8 cellular contexts compared by ENCODE assay signal in the genomic region with DNA sequence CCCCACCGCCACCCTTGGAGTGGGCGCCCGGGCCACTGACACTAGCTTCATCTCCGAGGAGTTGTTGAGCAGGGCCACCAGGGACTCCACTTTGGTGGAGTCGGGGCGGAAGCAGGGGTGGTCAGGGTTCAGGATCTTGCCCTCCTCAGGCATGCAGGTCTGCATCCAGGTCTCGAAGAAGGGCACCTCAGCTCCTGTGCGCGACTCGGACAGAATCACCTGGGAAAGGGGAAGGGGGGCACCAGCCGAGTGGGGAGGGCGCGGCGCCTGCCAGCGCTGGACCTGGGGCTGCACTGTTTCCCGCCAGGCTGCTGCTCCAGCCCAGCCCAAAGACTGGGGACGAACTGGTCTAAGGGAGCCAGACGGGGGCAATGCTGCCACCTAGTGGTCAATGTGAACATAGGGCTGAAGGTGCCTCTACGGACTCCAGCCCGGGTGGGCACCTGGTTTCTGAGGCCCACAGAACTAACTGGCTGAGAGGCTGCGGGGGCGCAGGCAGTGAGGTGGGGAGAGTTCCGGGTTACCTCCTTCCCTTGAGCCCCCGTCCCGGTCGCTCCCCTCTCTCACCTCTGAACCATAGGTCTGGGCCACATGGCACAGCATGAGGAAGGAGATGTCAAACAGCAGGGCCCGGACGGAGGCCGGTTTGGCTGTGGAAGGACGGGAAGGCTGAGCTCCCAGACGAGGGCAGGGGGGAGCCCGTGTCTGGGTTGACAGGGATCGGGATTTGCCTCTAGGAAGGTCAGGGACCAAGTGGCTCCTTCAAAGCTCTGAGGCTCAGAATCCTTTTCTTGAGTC. TPM values are rescaled to one million over a fixed set of nuclear protein-coding genes. Genes with fewer than 3 reads are reported as not detected.
DNase-seq lines count a peak whose midpoint lies in the region; ATAC-seq and TF ChIP-seq lines count a peak whose summit lies in the region.

No MANE protein-coding gene starts in this region.

- H3K9me3 Mint-ChIP-seq in central memory CD8-positive, alpha-beta T cell = no peaks in the 10 kb centered on the region

- H3K4me3 Mint-ChIP-seq in central memory CD8-positive, alpha-beta T cell = no peak overlapping the region

- H3K4me1 Mint-ChIP-seq in central memory CD8-positive, alpha-beta T cell = peaks cover 20% of the 10 kb centered on the region

- no peaks in the 10 kb centered on the region for H3K27me3 Mint-ChIP-seq in central memory CD8-positive, alpha-beta T cell

- H3K27me3 ChIP-seq in kidney epithelial cell (ENCODE audit: control insufficient read depth, insufficient read depth, low read length) = no peaks in the 10 kb centered on the region

- TF ChIP-seq CTCF in AG09309 (IDR thresholded peaks at IDR 0.05; ENCODE audit: control insufficient read depth, insufficient read depth, low read depth, low read length, missing control alignments) (peak; percentile 85), kidney epithelial cell (IDR thresholded peaks at IDR 0.05; ENCODE audit: insufficient read depth, low read length, poor library complexity, severe bottlenecking) (peak; percentile 91)

- DNase-seq in AG09309 (ENCODE audit: low read depth) = peak; percentile 34
- DNase-seq in GOT3 (lab: John Stamatoyannopoulos, UW) = peak; percentile 38
- peak; percentile 32 for DNase-seq in NCI-H446 treated with DMSO at 0.1 percent for 48 hours (lab: John Stamatoyannopoulos, UW)
- peak; percentile 73 for DNase-seq in activated CD4-positive, CD25-positive, alpha-beta regulatory T cell treated with anti-CD3 and anti-CD28 coated beads, Interleukin-2, amount 50 U/mL, for 72 hours
- DNase-seq in central memory CD8-positive, alpha-beta T cell (ENCODE audit: low spot score in 2 of 2) = peak; percentile 57 to 64
- DNase-seq in kidney epithelial cell (ENCODE audit: low read depth) = no peak
- DNase-seq in stimulated activated CD4-positive, alpha-beta T cell treated with anti-CD3 and anti-CD28 coated beads, Interleukin-1b, Interleukin-23, amount 100 ng/mL, for 4 hours (ENCODE audit: low read depth in 2 of 2) = peak; percentile 61 to 68

- H3K36me3 Mint-ChIP-seq in central memory CD8-positive, alpha-beta T cell (ENCODE audit: insufficient read depth) = peaks cover 22% of the 10 kb centered on the region

- ATAC-seq in central memory CD8-positive, alpha-beta T cell (replicated peaks; ENCODE audit: extremely low read depth, poor library complexity, severe bottlenecking) = peak; percentile 88
- no peak for ATAC-seq in GM18868 (IDR thresholded peaks at IDR 0.05; ENCODE audit: unreplicated experiment)

- no peaks in the 10 kb centered on the region for H3K36me3 ChIP-seq in kidney epithelial cell (ENCODE audit: control insufficient read depth, insufficient read depth, low read length)

- no peak overlapping the region for H3K27ac Mint-ChIP-seq in central memory CD8-positive, alpha-beta T cell (ENCODE audit: low read depth)

- H3K4me3 ChIP-seq in AG09309 (ENCODE audit: control insufficient read depth, low read depth, low read length) = no peak overlapping the region
- no peak overlapping the region for H3K4me3 ChIP-seq in kidney epithelial cell (ENCODE audit: low read depth, low read length)

RNA-seq across cellular contexts. Expression of a gene that starts 11.8 kb away (rescaled TPM):
- not detected in 2 replicates for total RNA-seq in kidney epithelial cell

RNA-seq across cellular contexts. Expression of a gene that starts 27.2 kb away (rescaled TPM):
- 82.8 and 83.6 TPM in 2 replicates for total RNA-seq in kidney epithelial cell

RNA-seq across cellular contexts. Expression of a gene that starts 35.8 kb away (rescaled TPM):
- total RNA-seq in kidney epithelial cell = 5.3 and 7.1 TPM in 2 replicates

RNA-seq across cellular contexts. Expression of a gene that starts 46.4 kb away (rescaled TPM):
- total RNA-seq in kidney epithelial cell = 102 and 104 TPM in 2 replicates
